In the genomic region with DNA sequence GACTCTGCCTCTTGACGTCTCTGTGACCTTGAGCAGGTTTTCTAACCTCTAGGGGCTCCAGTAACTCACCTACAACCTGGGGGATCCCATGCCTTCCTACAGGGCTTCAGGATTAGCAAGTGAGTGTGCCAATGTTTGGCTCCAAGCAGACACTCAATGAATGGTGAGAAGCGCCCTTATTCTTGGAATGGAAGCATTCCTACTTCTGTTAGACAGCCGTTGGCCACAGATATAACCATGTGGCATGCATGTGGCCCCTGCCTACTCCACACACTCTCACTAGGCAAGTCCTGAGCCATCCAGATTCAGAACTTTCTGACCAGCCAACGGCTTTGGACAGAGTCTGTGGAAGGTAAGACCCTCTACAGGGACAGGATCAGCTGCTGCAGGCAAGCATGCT, we compare ENCODE assay signal across 1 cellular context.
TF ChIP-seq lines count a peak whose summit lies in the region.

No MANE protein-coding gene starts in this region.

TF ChIP-seq in IMR-90, 13 proteins besides CTCF, POLR2A, EP300 and RAD21:
- TF ChIP-seq USF2 (IDR thresholded peaks at IDR 0.05; ENCODE audit: low read depth, low read length) (no peak), RFX5 (IDR thresholded peaks at IDR 0.05; ENCODE audit: low read depth, low read length) (no peak), MAFK (IDR thresholded peaks at IDR 0.05; ENCODE audit: low read depth, low read length) (no peak), RCOR1 (IDR thresholded peaks at IDR 0.05; ENCODE audit: insufficient replicate concordance, low read length) (no peak), NFE2L2 (IDR thresholded peaks at IDR 0.05; ENCODE audit: low read depth, low read length) (no peak), ELK1 (IDR thresholded peaks at IDR 0.05; ENCODE audit: borderline replicate concordance, low read depth, low read length) (no peak), MXI1 (IDR thresholded peaks at IDR 0.05; ENCODE audit: borderline replicate concordance, low read depth, low read length) (no peak), FOS (IDR thresholded peaks at IDR 0.05; ENCODE audit: low read depth, low read length) (no peak), BHLHE40 (IDR thresholded peaks at IDR 0.05; ENCODE audit: low read depth, low read length) (no peak), CHD1 (IDR thresholded peaks at IDR 0.05; ENCODE audit: low read depth, low read length) (no peak)
TF ChIP-seq in IMR-90: peak in this region for 0.
